13 cellular contexts compared by ENCODE assay signal in genomic region chr3:29181872-29182271, GRCh38.
"Had no signal": no experiment of that assay in that cellular context is flagged by ENCODE, and none has a peak within 500 bp of the region (broad histone marks: within the 10 kb centered on the region; RNA-seq: fewer than 3 reads in every experiment).

No MANE protein-coding gene starts in this region.

- H3K4me3 ChIP-seq: dorsolateral prefrontal cortex, gastrocnemius medialis, stomach had no signal

- H3K27me3 ChIP-seq: dorsolateral prefrontal cortex, gastrocnemius medialis, stomach had no signal

- DNase-seq: cortex of kidney; dorsolateral prefrontal cortex; effector CD8-positive, alpha-beta T cell; gastrocnemius medialis; immature natural killer cell; naive thymus-derived CD4-positive, alpha-beta T cell; nephron progenitor cell; posterior cingulate gyrus; small intestine; stimulated activated CD4-positive, alpha-beta T cell treated with anti-CD3 and anti-CD28 coated beads, Interleukin-12 subunit alpha, Interleukin-12 subunit beta, amount 100 ng/mL, for 4 hours; stimulated activated naive CD4-positive, alpha-beta T cell; stomach had no signal

- H3K27ac ChIP-seq: dorsolateral prefrontal cortex, gastrocnemius medialis, stomach had no signal

- ATAC-seq: esophagus mucosa; gastrocnemius medialis; naive thymus-derived CD4-positive, alpha-beta T cell had no signal

- H3K9me3 ChIP-seq: gastrocnemius medialis, stomach had no signal

- H3K36me3 ChIP-seq: gastrocnemius medialis, stomach had no signal
